In the genomic region with DNA sequence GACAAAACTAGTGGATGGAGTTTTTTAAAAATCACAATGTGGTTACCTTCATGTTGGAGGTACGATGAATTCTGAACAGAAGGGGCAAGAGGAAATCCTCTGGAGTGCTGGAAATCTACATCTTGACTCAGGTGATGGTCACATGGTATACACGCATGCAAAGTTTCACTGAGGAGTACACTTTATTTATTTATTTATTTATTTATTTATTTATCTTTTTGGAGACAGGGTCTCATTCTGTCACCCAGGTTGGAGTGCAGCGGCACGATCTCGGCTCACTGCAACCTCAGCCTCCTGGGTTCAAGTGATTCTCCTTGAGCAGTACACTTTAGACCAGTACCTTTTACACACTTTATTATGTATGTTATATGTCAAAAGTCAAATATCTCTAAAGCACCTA, we compare ENCODE assay signal across 22 cellular contexts.
DNase-seq lines count a peak whose midpoint lies in the region; TF ChIP-seq lines count a peak whose summit lies in the region.
"Had no signal": no experiment of that assay in that cellular context is flagged by ENCODE, and none has a peak within 500 bp of the region (broad histone marks: within the 10 kb centered on the region; RNA-seq: fewer than 3 reads in every experiment).

No MANE protein-coding gene starts in this region.

- peaks cover 43% of the 10 kb centered on the region for H3K4me1 Mint-ChIP-seq in T-helper 2 cell treated with Interferon-gamma antibody and Interleukin-4, amounts not matched to agents 5 μg/mL and 100 μg/mL, for 36 hours (ENCODE audit: low read depth)
- H3K4me1 Mint-ChIP-seq in activated naive CD4-positive, alpha-beta T cell treated with anti-CD3 and anti-CD28 coated beads, Interleukin-2, amount 50 U/mL, for 24 hours, result peaks cover 37% of the 10 kb centered on the region
- peaks cover 51% of the 10 kb centered on the region for H3K4me1 Mint-ChIP-seq in activated naive CD4-positive, alpha-beta T cell treated with anti-CD3 and anti-CD28 coated beads for 36 hours (ENCODE audit: low read depth)
- H3K4me1 Mint-ChIP-seq in activated T-helper 2 cell treated with anti-CD3 and anti-CD28 coated beads, Interferon-gamma antibody, Interleukin-2, Interleukin-4, amounts not matched to agents 10 μg/mL and 5 μg/mL and 100 μg/mL, durations not matched to agents 14 hours and 24 hours and 36 hours (ENCODE audit: low read depth), result peaks cover 37% of the 10 kb centered on the region

- no peaks in the 10 kb centered on the region for H3K9me3 ChIP-seq in PC-9 (ENCODE audit: insufficient read depth, low read depth)

- no peaks in the 10 kb centered on the region for H3K27me3 ChIP-seq in PC-9 (ENCODE audit: insufficient read depth, low read depth)

- BruUV-seq in PC-9 (replicated peaks; lab: Mats Ljungman, UMichigan), result no TSS peak

- CTCF ChIA-PET in activated naive CD4-positive, alpha-beta T cell treated with anti-CD3 and anti-CD28 coated beads for 36 hours (lab: Charles Lee), result no interaction called here
- CTCF ChIA-PET in PC-9 (lab: Charles Lee), result no interaction called here

- H3K79me2 ChIP-seq in PC-9 (ENCODE audit: low read depth), result peaks cover 90% of the 10 kb centered on the region

- no peaks in the 10 kb centered on the region for H4K20me1 ChIP-seq in PC-9 (ENCODE audit: insufficient read depth)
- H4K20me1 ChIP-seq: BLaER1 treated with 17β-estradiol and CSF1 and Interleukin-3, amounts not matched to agents 10 nM and 100 nM had no signal

- H2AFZ ChIP-seq in PC-9, result no peak overlapping the region

- POLR2A ChIA-PET in PC-9 (lab: Charles Lee; ENCODE audit: unreplicated experiment), result interaction anchor here (0.5 to 0.6 kb wide), 4 partner anchors 30 to 487 kb away, joined by 3 to 11 read pairs (median 4); no protein-coding TSS in a partner anchor

- H3K9me2 ChIP-seq in PC-9 (ENCODE audit: insufficient read depth), result no peaks in the 10 kb centered on the region

- 0 out of 2 replicates have a peak, but pooled peaks cover 10% of the 10 kb centered on the region for H3K36me3 ChIP-seq in PC-9 (ENCODE audit: low read depth)
- H3K36me3 ChIP-seq: BLaER1 treated with 17β-estradiol and CSF1 and Interleukin-3, amounts not matched to agents 10 nM and 100 nM had no signal

- no peaks in the 10 kb centered on the region for H3K9me3 Mint-ChIP-seq in T-helper 2 cell treated with Interferon-gamma antibody and Interleukin-4, amounts not matched to agents 5 μg/mL and 100 μg/mL, for 36 hours
- H3K9me3 Mint-ChIP-seq in activated naive CD4-positive, alpha-beta T cell treated with anti-CD3 and anti-CD28 coated beads, Interleukin-2, amount 50 U/mL, for 24 hours, result no peaks in the 10 kb centered on the region
- H3K9me3 Mint-ChIP-seq in activated naive CD4-positive, alpha-beta T cell treated with anti-CD3 and anti-CD28 coated beads for 36 hours, result no peaks in the 10 kb centered on the region
- no peaks in the 10 kb centered on the region for H3K9me3 Mint-ChIP-seq in activated T-helper 2 cell treated with anti-CD3 and anti-CD28 coated beads, Interferon-gamma antibody, Interleukin-2, Interleukin-4, amounts not matched to agents 10 μg/mL and 5 μg/mL and 100 μg/mL, durations not matched to agents 14 hours and 24 hours and 36 hours
- H3K9me3 Mint-ChIP-seq: HFFc6 had no signal

- DNase-seq in T-helper 2 cell treated with Interferon-gamma antibody and Interleukin-4, amounts not matched to agents 5 μg/mL and 100 μg/mL, for 36 hours (ENCODE audit: low spot score), result no peak
- DNase-seq in T-helper 2 cell (no peak), PC-9 (no peak), KG1 (lab: John Stamatoyannopoulos, UW) (no peak), cerebellar cortex (ENCODE audit: low spot score) (no peak)
- DNase-seq in activated naive CD4-positive, alpha-beta T cell treated with anti-CD3 and anti-CD28 coated beads for 36 hours, result no peak
- no peak for DNase-seq in activated T-helper 2 cell treated with anti-CD3 and anti-CD28 coated beads, Interferon-gamma antibody, Interleukin-2, Interleukin-4, amounts not matched to agents 10 μg/mL and 5 μg/mL and 100 μg/mL, durations not matched to agents 14 hours and 24 hours and 36 hours (ENCODE audit: low spot score)
- DNase-seq: CD4-positive, alpha-beta memory T cell; DND-41; HFFc6; NCI-H1105; NCI-H2029 treated with DMSO at 0.1 percent for 48 hours; NCI-H2171; NCI-H345; NCI-H524 treated with DMSO at 0.1 percent for 48 hours; NCI-H82; Right ventricle myocardium superior had no signal

- H3K27ac ChIP-seq in PC-9, result 0 out of 2 replicates have a peak overlapping the region, but pooled peaks have one; percentile 12
- H3K27ac ChIP-seq: 22Rv1; BLaER1 treated with 17β-estradiol and CSF1 and Interleukin-3, amounts not matched to agents 10 nM and 100 nM; KMS-11 had no signal

- peaks cover 4% of the 10 kb centered on the region for H3F3A ChIP-seq in PC-9 (ENCODE audit: insufficient read depth, low read depth)

- H3K4me2 ChIP-seq in PC-9, result peak overlapping the region; percentile 72
- H3K4me2 ChIP-seq: BLaER1 treated with 17β-estradiol and CSF1 and Interleukin-3, amounts not matched to agents 10 nM and 100 nM; KMS-11 had no signal

- intact Hi-C loops in activated naive CD4-positive, alpha-beta T cell treated with anti-CD3 and anti-CD28 coated beads for 36 hours (cut with micrococcal nuclease), result loop anchor here (5.0 kb wide), 1 partner anchor 524 kb away; no protein-coding TSS in a partner anchor
- intact Hi-C loops in PC-9 (cut with micrococcal nuclease; ENCODE audit: unreplicated experiment), result no loop called here
- intact Hi-C loops in activated T-helper 2 cell treated with anti-CD3 and anti-CD28 coated beads, Interferon-gamma antibody, Interleukin-2, Interleukin-4, amounts not matched to agents 10 μg/mL and 5 μg/mL and 100 μg/mL, durations not matched to agents 14 hours and 24 hours and 36 hours (cut with micrococcal nuclease), result loop anchor here (5.0 to 10.0 kb wide), 3 partner anchors 224 to 522 kb away; no protein-coding TSS in a partner anchor

- H3K36me3 Mint-ChIP-seq in T-helper 2 cell treated with Interferon-gamma antibody and Interleukin-4, amounts not matched to agents 5 μg/mL and 100 μg/mL, for 36 hours (ENCODE audit: low read depth), result peaks cover 49% of the 10 kb centered on the region
- peaks cover 37% of the 10 kb centered on the region for H3K36me3 Mint-ChIP-seq in activated naive CD4-positive, alpha-beta T cell treated with anti-CD3 and anti-CD28 coated beads, Interleukin-2, amount 50 U/mL, for 24 hours
- peaks cover 50% of the 10 kb centered on the region for H3K36me3 Mint-ChIP-seq in activated naive CD4-positive, alpha-beta T cell treated with anti-CD3 and anti-CD28 coated beads for 36 hours (ENCODE audit: low read depth)
- peaks cover 78% of the 10 kb centered on the region for H3K36me3 Mint-ChIP-seq in activated T-helper 2 cell treated with anti-CD3 and anti-CD28 coated beads, Interferon-gamma antibody, Interleukin-2, Interleukin-4, amounts not matched to agents 10 μg/mL and 5 μg/mL and 100 μg/mL, durations not matched to agents 14 hours and 24 hours and 36 hours (ENCODE audit: low read depth)

- H3K4me3 Mint-ChIP-seq in T-helper 2 cell treated with Interferon-gamma antibody and Interleukin-4, amounts not matched to agents 5 μg/mL and 100 μg/mL, for 36 hours, result peak overlapping the region; percentile 29
- H3K4me3 Mint-ChIP-seq in activated naive CD4-positive, alpha-beta T cell treated with anti-CD3 and anti-CD28 coated beads, Interleukin-2, amount 50 U/mL, for 24 hours, result peak overlapping the region; percentile 67
- H3K4me3 Mint-ChIP-seq in activated naive CD4-positive, alpha-beta T cell treated with anti-CD3 and anti-CD28 coated beads for 36 hours, result no peak overlapping the region
- H3K4me3 Mint-ChIP-seq in activated T-helper 2 cell treated with anti-CD3 and anti-CD28 coated beads, Interferon-gamma antibody, Interleukin-2, Interleukin-4, amounts not matched to agents 10 μg/mL and 5 μg/mL and 100 μg/mL, durations not matched to agents 14 hours and 24 hours and 36 hours (ENCODE audit: low read depth), result peak overlapping the region; percentile 64
- H3K4me3 Mint-ChIP-seq: CD4-positive, alpha-beta memory T cell; HFFc6 had no signal

- no peak overlapping the region; the same call in 1 of the 2 replicates for H3K4me3 ChIP-seq in PC-9
- H3K4me3 ChIP-seq: BLaER1 treated with 17β-estradiol and CSF1 and Interleukin-3, amounts not matched to agents 10 nM and 100 nM; GM12878 had no signal

- TF ChIP-seq CTCF in PC-9 (conservative IDR thresholded peaks at IDR 0.05), result no peak

- no peaks in the 10 kb centered on the region for H3K27me3 Mint-ChIP-seq in T-helper 2 cell treated with Interferon-gamma antibody and Interleukin-4, amounts not matched to agents 5 μg/mL and 100 μg/mL, for 36 hours (ENCODE audit: low read depth)
- H3K27me3 Mint-ChIP-seq in activated naive CD4-positive, alpha-beta T cell treated with anti-CD3 and anti-CD28 coated beads, Interleukin-2, amount 50 U/mL, for 24 hours, result no peaks in the 10 kb centered on the region
- no peaks in the 10 kb centered on the region for H3K27me3 Mint-ChIP-seq in activated naive CD4-positive, alpha-beta T cell treated with anti-CD3 and anti-CD28 coated beads for 36 hours (ENCODE audit: low read depth)
- no peaks in the 10 kb centered on the region for H3K27me3 Mint-ChIP-seq in activated T-helper 2 cell treated with anti-CD3 and anti-CD28 coated beads, Interferon-gamma antibody, Interleukin-2, Interleukin-4, amounts not matched to agents 10 μg/mL and 5 μg/mL and 100 μg/mL, durations not matched to agents 14 hours and 24 hours and 36 hours (ENCODE audit: low read depth)
- H3K27me3 Mint-ChIP-seq: CD4-positive, alpha-beta memory T cell had no signal

- H3K27ac Mint-ChIP-seq in T-helper 2 cell treated with Interferon-gamma antibody and Interleukin-4, amounts not matched to agents 5 μg/mL and 100 μg/mL, for 36 hours, result no peak overlapping the region
- H3K27ac Mint-ChIP-seq in activated naive CD4-positive, alpha-beta T cell treated with anti-CD3 and anti-CD28 coated beads, Interleukin-2, amount 50 U/mL, for 24 hours, result peak overlapping the region; percentile 13
- no peak overlapping the region for H3K27ac Mint-ChIP-seq in activated naive CD4-positive, alpha-beta T cell treated with anti-CD3 and anti-CD28 coated beads for 36 hours
- H3K27ac Mint-ChIP-seq in activated T-helper 2 cell treated with anti-CD3 and anti-CD28 coated beads, Interferon-gamma antibody, Interleukin-2, Interleukin-4, amounts not matched to agents 10 μg/mL and 5 μg/mL and 100 μg/mL, durations not matched to agents 14 hours and 24 hours and 36 hours, result no peak overlapping the region
- H3K27ac Mint-ChIP-seq: CD4-positive, alpha-beta memory T cell; HFFc6 had no signal

- H3K4me1 ChIP-seq in PC-9 (replicated peaks; ENCODE audit: insufficient read depth), result peaks cover 21% of the 10 kb centered on the region; the same call in 1 of the 2 replicates
